Comparison of ENCODE assay signal across 11 cellular contexts in the genomic region with DNA sequence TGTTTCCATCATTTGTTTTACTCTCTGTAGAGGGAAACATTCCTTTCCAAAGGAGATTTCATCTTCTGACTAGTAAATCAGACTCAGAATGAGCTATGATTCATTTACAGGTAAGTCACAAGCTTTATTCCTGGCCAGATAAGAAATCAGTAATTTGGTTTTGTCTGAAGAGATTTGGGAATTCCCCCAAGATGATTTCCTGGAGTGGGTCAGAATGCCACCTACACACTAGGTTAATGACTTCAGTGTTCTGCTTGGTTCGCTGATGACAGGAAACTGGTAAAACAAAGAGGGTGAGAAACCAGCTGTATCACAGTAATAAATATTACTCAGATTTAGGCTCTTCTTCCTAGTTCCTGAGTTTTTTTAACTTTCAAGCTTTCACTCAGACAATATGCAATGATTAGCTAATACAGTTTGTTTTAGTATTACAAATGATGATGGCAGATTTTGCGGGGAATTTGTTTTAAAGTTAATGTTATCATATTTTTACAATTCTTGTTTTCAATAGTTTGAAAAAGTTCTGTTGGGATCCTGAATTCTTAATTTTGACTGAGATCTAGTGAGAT. TPM values are rescaled to one million over a fixed set of nuclear protein-coding genes. Genes with fewer than 3 reads are reported as not detected.
A peak's percentile ranks its signal among the peaks of the same experiment; 100 is the strongest.
DNase-seq lines count a peak whose midpoint lies in the region; ATAC-seq and TF ChIP-seq lines count a peak whose summit lies in the region.
"Had no signal": no experiment of that assay in that cellular context is flagged by ENCODE, and none has a peak within 500 bp of the region (broad histone marks: within the 10 kb centered on the region; RNA-seq: fewer than 3 reads in every experiment).

No MANE protein-coding gene starts in this region.

- H3K4me3 ChIP-seq in Peyer's patch: no peak overlapping the region
- H3K4me3 ChIP-seq: SK-N-MC had no signal

- in situ Hi-C loops in KBM-7 (cut with MboI; ENCODE audit: low pct_unique_long_range_greater_than_20kb, low sequenced_read_pairs): no loop called here

- H3K27ac ChIP-seq in foreskin keratinocyte (peak overlapping the region; percentile 49), Peyer's patch (no peak overlapping the region)
- H3K27ac ChIP-seq: SK-N-MC had no signal

- DNase-seq in foreskin keratinocyte: peak; percentile 90 to 93
- no peak for DNase-seq in KBM-7
- no peak for DNase-seq in Peyer's patch
- no peak for DNase-seq in SHP77 treated with DMSO at 0.1 percent for 48 hours (lab: John Stamatoyannopoulos, UW)
- DNase-seq in T-helper 9 cell: no peak
- DNase-seq: stimulated activated naive CD4-positive, alpha-beta T cell treated with Interleukin-2 at 50 U/mL for 16 hours had no signal

- no peaks in the 10 kb centered on the region for H3K36me3 ChIP-seq in Peyer's patch

- TF ChIP-seq POLR2A in Peyer's patch (IDR thresholded peaks at IDR 0.05): no peak

- peaks cover 5% of the 10 kb centered on the region for H3K4me1 ChIP-seq in foreskin keratinocyte
- H3K4me1 ChIP-seq in Peyer's patch: no peaks in the 10 kb centered on the region

- TF ChIP-seq CTCF in foreskin keratinocyte (conservative IDR thresholded peaks at IDR 0.05) (no peak), Peyer's patch (IDR thresholded peaks at IDR 0.05) (no peak)

- H3K27me3 ChIP-seq in foreskin keratinocyte: no peaks in the 10 kb centered on the region
- no peaks in the 10 kb centered on the region for H3K27me3 ChIP-seq in Peyer's patch

- H3K9me3 ChIP-seq in Peyer's patch: no peaks in the 10 kb centered on the region

- ATAC-seq in GM18508 (IDR thresholded peaks at IDR 0.05; ENCODE audit: insufficient read depth, unreplicated experiment): peak; percentile 98
- peak; percentile 96 for ATAC-seq in GM21423 (IDR thresholded peaks at IDR 0.05; ENCODE audit: unreplicated experiment)
- peak; percentile 82 for ATAC-seq in HG03280 (IDR thresholded peaks at IDR 0.05; ENCODE audit: unreplicated experiment)
- peak; percentile 98 for ATAC-seq in foreskin keratinocyte

RNA-seq across cellular contexts. Expression of gene ASZ1, which starts 8.3 kb away (rescaled TPM):
- total RNA-seq in foreskin keratinocyte (not detected in 2 replicates), Peyer's patch (not detected)
- not detected in 2 replicates for polyA plus RNA-seq in foreskin keratinocyte
- total RNA-seq: LHCN-M2 had no signal

RNA-seq across cellular contexts. Expression of gene CFTR, which starts 44.3 kb away (rescaled TPM):
- total RNA-seq in foreskin keratinocyte: not detected in 2 replicates
- polyA plus RNA-seq in foreskin keratinocyte: not detected in 2 replicates
- 10 to 100 TPM; 36.4 to 72.7 (median 49.7) TPM for total RNA-seq in Peyer's patch
- total RNA-seq: LHCN-M2 had no signal

Comparison
In these comparisons a context has a peak if more than half of its experiments do, and no peak if none do; other contexts are left out.
1. DNase-seq: peak in foreskin keratinocyte (2 of 2); none in KBM-7 (single experiment), Peyer's patch (0 of 3), SHP77 treated with DMSO at 0.1 percent for 48 hours (single experiment) and T-helper 9 cell (single experiment).
2. RNA of gene CFTR, which starts 44.3 kb away (total RNA-seq): 36.4 to 72.7 TPM in Peyer's patch; not detected in foreskin keratinocyte; every median in the first group is over 10 times any median in the second.
3. Peak in every context shown above with its lines, with median percentiles within 50 percentile points of each other: ATAC-seq.